In genomic region chr16:68754117-68754792, GRCh38 we compare ENCODE assay signal across 18 cellular contexts. TPM values are rescaled to one million over a fixed set of nuclear protein-coding genes. Genes with fewer than 3 reads are reported as not detected.
DNase-seq lines count a peak whose midpoint lies in the region; ATAC-seq, FAIRE-seq and TF ChIP-seq lines count a peak whose summit lies in the region.
"Had no signal": no experiment of that assay in that cellular context is flagged by ENCODE, and none has a peak within 500 bp of the region (broad histone marks: within the 10 kb centered on the region; RNA-seq: fewer than 3 reads in every experiment).

No MANE protein-coding gene starts in this region.

- POLR2A ChIA-PET in A549 (lab: Yijun Ruan, JAX): no interaction called here
- POLR2A ChIA-PET in MCF 10A (lab: Yijun Ruan, JAX): interaction anchor here (0.6 to 3.9 kb wide), 5 partner anchors 12 to 673 kb away, joined by 3 to 40 read pairs (median 4); partner anchors contain the start of gene CDH1
- POLR2A ChIA-PET in SK-N-SH (lab: Yijun Ruan, JAX): interaction anchor here (0.8 kb wide), 1 partner anchor 14 kb away, joined by 3 read pairs; no protein-coding TSS in a partner anchor

- 85% methylated on average over 6 of the region's 6 CpGs for WGBS in A549 (ENCODE audit: missing lambda C conversion rate)
- WGBS in SK-N-SH (ENCODE audit: low lambda C conversion rate): 58% methylated on average over 5 of the region's 6 CpGs

- H3K27me3 Mint-ChIP-seq in MCF 10A (ENCODE audit: insufficient read depth, unreplicated experiment): no peaks in the 10 kb centered on the region

- H3K9me3 ChIP-seq in A549 (no peaks in the 10 kb centered on the region), mucosa of rectum (ENCODE audit: control insufficient read depth in 2 of 2, low read length in 2 of 2) (no peaks in the 10 kb centered on the region), BE2C (no peaks in the 10 kb centered on the region), tibial artery (no peaks in the 10 kb centered on the region), SK-N-SH (no peaks in the 10 kb centered on the region)
- H3K9me3 ChIP-seq: HAP-1, pancreas, vagina had no signal

- H3K27ac ChIP-seq in A549 (peak overlapping the region; percentile 12 to 71; a peak in 5 of 6 replicates), mucosa of rectum (ENCODE audit: low read depth in 2 of 2, low read length in 2 of 2) (peak overlapping the region; percentile 90 to 97), tibial artery (no peak overlapping the region), SK-N-SH (ENCODE audit: low read depth in 2 of 2, low read length in 1 of 2) (no peak overlapping the region)
- H3K27ac ChIP-seq: VCaP had no signal

- no peak for DNase-seq in A549 (ENCODE audit: low read depth in 1 of 2, low spot score in 1 of 2)
- peak; percentile 17 for DNase-seq in DMS153 treated with DMSO at 0.1 percent for 48 hours (lab: John Stamatoyannopoulos, UW; ENCODE audit: unreplicated experiment)
- DNase-seq in MCF 10A (ENCODE audit: unreplicated experiment): no peak
- DNase-seq in left ventricle myocardium superior: no peak
- DNase-seq in BE2C: no peak
- DNase-seq in tibial artery: no peak
- DNase-seq in SK-N-SH: no peak
- DNase-seq: activated CD8-positive, alpha-beta memory T cell treated with anti-CD3 and anti-CD28 coated beads, Interleukin-2, amount 50 U/mL, for 48 hours; amygdala; NCI-H2081 treated with DMSO at 0.1 percent for 48 hours; pancreas had no signal

- peak overlapping the region; percentile 5 to 50 for H3K9ac ChIP-seq in mucosa of rectum (ENCODE audit: low read depth in 1 of 2, low read length in 2 of 2)
- H3K9ac ChIP-seq in SK-N-SH: no peak overlapping the region

- no TSS peak for BruUV-seq in MCF 10A (replicated peaks; lab: Mats Ljungman, UMichigan)

- TF ChIP-seq CTCF in A549 (IDR thresholded peaks at IDR 0.05) (no peak), MCF 10A (IDR thresholded peaks at IDR 0.05; ENCODE audit: unreplicated experiment) (no peak), BE2C (IDR thresholded peaks at IDR 0.05; ENCODE audit: low read depth, low read length) (no peak), tibial artery (IDR thresholded peaks at IDR 0.05) (no peak), SK-N-SH (IDR thresholded peaks at IDR 0.05) (no peak)

- no peak overlapping the region for H2AFZ ChIP-seq in SK-N-SH (ENCODE audit: low read depth)

- TF ChIP-seq RAD21 in A549 (conservative IDR thresholded peaks at IDR 0.05 in 1 of 2, IDR thresholded peaks at IDR 0.05 in 1 of 2): no peak
- no peak for TF ChIP-seq RAD21 in SK-N-SH (IDR thresholded peaks at IDR 0.05; ENCODE audit: low read length)

- no peaks in the 10 kb centered on the region for H3K79me2 ChIP-seq in SK-N-SH (ENCODE audit: insufficient read depth)

- ATAC-seq in A549 (no peak), left ventricle myocardium superior (no peak)
- ATAC-seq: SK-N-SH treated with all-trans-retinoic acid at 6 μM for 48 hours had no signal

- no peaks in the 10 kb centered on the region for H3K27me3 ChIP-seq in mucosa of rectum (ENCODE audit: control insufficient read depth in 2 of 2, insufficient read depth in 2 of 2, low read length in 2 of 2)
- H3K27me3 ChIP-seq in BE2C: no peaks in the 10 kb centered on the region
- peaks cover 0 to 3% of the 10 kb centered on the region in 2 donors for H3K27me3 ChIP-seq in tibial artery
- H3K27me3 ChIP-seq in SK-N-SH (ENCODE audit: insufficient read depth): no peaks in the 10 kb centered on the region
- H3K27me3 ChIP-seq: pancreas, vagina had no signal

- peaks cover 32% of the 10 kb centered on the region for H3K4me1 Mint-ChIP-seq in MCF 10A (ENCODE audit: insufficient read depth, unreplicated experiment)

- H3K4me3 ChIP-seq in A549 (no peak overlapping the region), mucosa of rectum (ENCODE audit: low read length in 2 of 2) (no peak overlapping the region), BE2C (ENCODE audit: low read depth, low read length) (no peak overlapping the region), tibial artery (no peak overlapping the region), SK-N-SH (ENCODE audit: low read depth in 2 of 2, low read length in 1 of 2) (no peak overlapping the region)
- H3K4me3 ChIP-seq: HAP-1, pancreas, vagina had no signal

- no peak for FAIRE-seq in A549 (lab: Jason Lieb, UNC)
- FAIRE-seq: pancreas had no signal

- no peak for TF ChIP-seq POLR2A in A549 (IDR thresholded peaks at IDR 0.05; ENCODE audit: low read length)

- H4K20me1 ChIP-seq in SK-N-SH (ENCODE audit: insufficient read depth): no peaks in the 10 kb centered on the region

- H3K9me2 ChIP-seq in SK-N-SH: no peaks in the 10 kb centered on the region

- no peak overlapping the region for H3K4me2 ChIP-seq in A549
- no peak overlapping the region for H3K4me2 ChIP-seq in SK-N-SH

- peaks cover 6% of the 10 kb centered on the region for H3K36me3 Mint-ChIP-seq in MCF 10A (ENCODE audit: insufficient read depth, unreplicated experiment)

- H3K9me3 Mint-ChIP-seq in MCF 10A (ENCODE audit: unreplicated experiment): no peaks in the 10 kb centered on the region
- H3K9me3 Mint-ChIP-seq: dendritic cell treated with granulocyte-macrophage colony-stimulating factor and Interleukin-4, amounts not matched to agents 40 ng/mL and 50 ng/mL, for 4 days had no signal

- TF ChIP-seq EP300 in A549 (IDR thresholded peaks at IDR 0.05): no peak
- no peak for TF ChIP-seq EP300 in SK-N-SH (IDR thresholded peaks at IDR 0.05; ENCODE audit: borderline replicate concordance in 1 of 2, low read depth in 1 of 2, low read length in 1 of 2)

- intact Hi-C loops in MCF 10A (cut with micrococcal nuclease): no loop called here
- intact Hi-C loops in left ventricle myocardium superior (cut with micrococcal nuclease): no loop called here
- intact Hi-C loops in tibial artery (cut with DNase I; ENCODE audit: low total_unique reads): no loop called here

- H3K4me3 Mint-ChIP-seq in MCF 10A (ENCODE audit: unreplicated experiment): peak overlapping the region; percentile 46
- H3K4me3 Mint-ChIP-seq: dendritic cell treated with granulocyte-macrophage colony-stimulating factor and Interleukin-4, amounts not matched to agents 40 ng/mL and 50 ng/mL, for 4 days had no signal

- H3K4me1 ChIP-seq in A549 (peaks cover 48% of the 10 kb centered on the region), mucosa of rectum (ENCODE audit: control insufficient read depth in 2 of 2, insufficient read depth in 2 of 2, low read length in 2 of 2) (peaks cover 29 to 50% of the 10 kb centered on the region in 2 donors), BE2C (no peaks in the 10 kb centered on the region), tibial artery (no peaks in the 10 kb centered on the region), SK-N-SH (ENCODE audit: control insufficient read depth in 1 of 2, insufficient read depth in 2 of 2, low read depth in 1 of 2, low read length in 1 of 2) (no peaks in the 10 kb centered on the region)
- H3K4me1 ChIP-seq: HAP-1, vagina had no signal

- H3F3A ChIP-seq in SK-N-SH (replicated peaks; ENCODE audit: insufficient read depth): no peaks in the 10 kb centered on the region

- CTCF ChIA-PET in A549 (lab: Yijun Ruan, JAX) (interaction anchor here (0.7 kb wide), 1 partner anchor 370 kb away, joined by 3 read pairs; no protein-coding TSS in a partner anchor), MCF 10A (lab: Yijun Ruan, JAX) (interaction anchor here (0.6 to 0.7 kb wide), 3 partner anchors 48 to 1231 kb away, joined by 3 to 5 read pairs (median 4); no protein-coding TSS in a partner anchor), SK-N-SH (lab: Yijun Ruan, JAX) (no interaction called here)

- peak overlapping the region; percentile 96 for H3K27ac Mint-ChIP-seq in MCF 10A (ENCODE audit: low read depth, unreplicated experiment)
- H3K27ac Mint-ChIP-seq: dendritic cell treated with granulocyte-macrophage colony-stimulating factor and Interleukin-4, amounts not matched to agents 40 ng/mL and 50 ng/mL, for 4 days had no signal

- peaks cover 0 to 6% of the 10 kb centered on the region in 2 donors for H3K36me3 ChIP-seq in mucosa of rectum (ENCODE audit: control insufficient read depth in 2 of 2, insufficient read depth in 2 of 2, low read length in 2 of 2)
- H3K36me3 ChIP-seq in BE2C: no peaks in the 10 kb centered on the region
- H3K36me3 ChIP-seq in tibial artery: no peaks in the 10 kb centered on the region
- H3K36me3 ChIP-seq in SK-N-SH (replicated peaks in 1 of 2; ENCODE audit: control insufficient read depth in 1 of 2, insufficient read depth in 2 of 2, low read length in 1 of 2): no peaks in the 10 kb centered on the region
- H3K36me3 ChIP-seq: HAP-1, pancreas, vagina had no signal

TF ChIP-seq in A549, 52 proteins besides CTCF, POLR2A, EP300 and RAD21 (continues in another document):
- TF ChIP-seq ESRRA (IDR thresholded peaks at IDR 0.05; ENCODE audit: borderline replicate concordance, low read length) (no peak), FOSB (CRISPR knock-in tag; IDR thresholded peaks at IDR 0.05) (no peak), MAZ (IDR thresholded peaks at IDR 0.05; ENCODE audit: borderline replicate concordance, low read depth, low read length) (no peak)

TF ChIP-seq in SK-N-SH, 30 proteins besides CTCF, POLR2A, EP300 and RAD21 (continues in another document):
- TF ChIP-seq TAF1 (IDR thresholded peaks at IDR 0.05; ENCODE audit: borderline replicate concordance, low read depth, low read length): no peak
- TF ChIP-seq, protein P1, sequence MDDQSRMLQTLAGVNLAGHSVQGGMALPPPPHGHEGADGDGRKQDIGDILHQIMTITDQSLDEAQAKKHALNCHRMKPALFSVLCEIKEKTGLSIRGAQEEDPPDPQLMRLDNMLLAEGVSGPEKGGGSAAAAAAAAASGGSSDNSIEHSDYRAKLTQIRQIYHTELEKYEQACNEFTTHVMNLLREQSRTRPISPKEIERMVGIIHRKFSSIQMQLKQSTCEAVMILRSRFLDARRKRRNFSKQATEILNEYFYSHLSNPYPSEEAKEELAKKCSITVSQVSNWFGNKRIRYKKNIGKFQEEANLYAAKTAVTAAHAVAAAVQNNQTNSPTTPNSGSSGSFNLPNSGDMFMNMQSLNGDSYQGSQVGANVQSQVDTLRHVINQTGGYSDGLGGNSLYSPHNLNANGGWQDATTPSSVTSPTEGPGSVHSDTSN (IDR thresholded peaks at IDR 0.05): no peak
- TF ChIP-seq ELF1 (IDR thresholded peaks at IDR 0.05): no peak
- no peak for TF ChIP-seq POLR2AphosphoS5 (IDR thresholded peaks at IDR 0.05; ENCODE audit: low read depth, low read length)
- TF ChIP-seq RFX5 (IDR thresholded peaks at IDR 0.05; ENCODE audit: low read length): no peak

RNA-seq across cellular contexts. Expression of gene CDH1, which starts 17.2 kb away (rescaled TPM):
- polyA plus RNA-seq in A549 (2011; rRNA removed): 24.5 and 33.0 TPM in 2 replicates
- 2.4 and 3.8 TPM in 2 replicates for polyA plus RNA-seq in A549 (2012; cell fraction: cytosol; rRNA removed)
- polyA plus RNA-seq in A549 (2012; cell fraction: nucleus; rRNA removed): 5.0 and 7.5 TPM in 2 replicates
- polyA plus RNA-seq in A549 (2017; fragmentation: RNase III; extraction: RNeasy Plus Mini Kit Qiagen cat#74134 plus additional on column Dnase treatment): 5.9 to 7.2 TPM (median 6.0 TPM) in 3 replicates
- polyA minus RNA-seq in A549 (2011; rRNA and poly(A)+ RNA removed): 47.7 and 53.3 TPM in 2 replicates
- 37.6 and 37.7 TPM in 2 replicates for total RNA-seq in MCF 10A (2022)
- total RNA-seq in left ventricle myocardium superior: not detected
- not detected for polyA plus RNA-seq in BE2C (2012; ENCODE audit: insufficient read depth, insufficient read length, low read depth)
- polyA plus RNA-seq in SK-N-SH (2012; rRNA removed): not detected in 2 replicates
- polyA plus RNA-seq in SK-N-SH (2012; cell fraction: cytosol; rRNA removed): 0.01 TPM in 1 of 2 replicates, not detected in the other
- polyA plus RNA-seq in SK-N-SH (2012; cell fraction: nucleus; rRNA removed): not detected in 2 replicates
- total RNA-seq: LHCN-M2 had no signal

Comparison
In these comparisons a context has a peak if more than half of its experiments do, and no peak if none do; other contexts are left out.
1. H3K27ac ChIP-seq: peak in A549 (2 of 2) and mucosa of rectum (2 of 2); none in tibial artery (0 of 2) and SK-N-SH (0 of 2).
2. RNA of gene CDH1, which starts 17.2 kb away (total RNA-seq): 37.6 to 37.7 TPM in MCF 10A; not detected in left ventricle myocardium superior (single experiment); every median in the first group is over 10 times any median in the second.